ENCODE assay signal across 8 cellular contexts in the genomic region with DNA sequence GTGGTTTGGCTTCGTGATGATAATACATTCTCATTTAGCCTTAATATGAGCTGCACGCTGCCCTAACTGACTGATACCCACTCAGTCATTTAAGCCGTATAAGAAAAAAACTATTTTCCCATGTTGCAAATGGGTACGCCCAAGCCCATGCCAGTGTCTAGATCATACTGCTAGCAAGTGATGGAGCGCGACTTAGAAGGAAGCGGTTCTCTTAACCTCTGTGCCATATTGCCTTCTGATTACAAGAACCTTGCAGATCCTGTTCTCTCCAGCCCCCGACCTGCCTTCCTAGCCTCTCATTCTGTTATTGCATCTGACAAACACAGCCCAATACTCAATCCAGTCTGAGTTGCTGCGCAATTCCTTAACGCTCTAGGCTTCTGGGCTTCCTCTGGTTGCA. TPM values are rescaled to one million over a fixed set of nuclear protein-coding genes. Genes with fewer than 3 reads are reported as not detected.
DNase-seq lines count a peak whose midpoint lies in the region; ATAC-seq and TF ChIP-seq lines count a peak whose summit lies in the region.

No MANE protein-coding gene starts in this region.

- H3K4me2 ChIP-seq in KMS-11: peak overlapping the region; percentile 80

- H3K27me3 ChIP-seq in KMS-11 (ENCODE audit: insufficient read depth, low read depth) (no peaks in the 10 kb centered on the region), right lobe of liver (no peaks in the 10 kb centered on the region), tibial nerve (no peaks in the 10 kb centered on the region)

- peak overlapping the region; percentile 95 for H3K4me3 Mint-ChIP-seq in MCF 10A (ENCODE audit: unreplicated experiment)

- H3K4me3 ChIP-seq in KMS-11 (IDR thresholded peaks at IDR 0.05; ENCODE audit: insufficient read depth, low read depth, low read length): no peak overlapping the region
- H3K4me3 ChIP-seq in right lobe of liver: peak overlapping the region; percentile 89 to 99 (median 92)
- H3K4me3 ChIP-seq in tibial nerve: peak overlapping the region; percentile 77 to 93 (median 84)

- ATAC-seq in GM18907 (IDR thresholded peaks at IDR 0.05; ENCODE audit: unreplicated experiment) (peak; percentile 8), right lobe of liver (peak; percentile 5 to 14 (median 8))

- WGBS in right lobe of liver (ENCODE audit: insufficient coverage, low coverage, low lambda C conversion rate, missing lambda C conversion rate): 3% methylated on average over 10 of the region's 10 CpGs
- WGBS in tibial nerve, 2 donors: 5 to 6% methylated on average over 10 of the region's 10 CpGs

- H3K27me3 Mint-ChIP-seq in MCF 10A (ENCODE audit: insufficient read depth, unreplicated experiment): no peaks in the 10 kb centered on the region

- peaks cover 8% of the 10 kb centered on the region for H3K36me3 Mint-ChIP-seq in MCF 10A (ENCODE audit: insufficient read depth, unreplicated experiment)

- H3K4me1 Mint-ChIP-seq in MCF 10A (ENCODE audit: insufficient read depth, unreplicated experiment): peaks cover 25% of the 10 kb centered on the region

- TF ChIP-seq CTCF in KMS-11 (conservative IDR thresholded peaks at IDR 0.05; ENCODE audit: low read depth, low read length): no peak
- no peak for TF ChIP-seq CTCF in MCF 10A (IDR thresholded peaks at IDR 0.05; ENCODE audit: unreplicated experiment)
- no peak for TF ChIP-seq CTCF in right lobe of liver (IDR thresholded peaks at IDR 0.05)
- TF ChIP-seq CTCF in tibial nerve (IDR thresholded peaks at IDR 0.05): no peak

- H4K20me1 ChIP-seq in KMS-11 (ENCODE audit: insufficient read depth): no peaks in the 10 kb centered on the region

- H3K27ac Mint-ChIP-seq in MCF 10A (ENCODE audit: low read depth, unreplicated experiment): peak overlapping the region; percentile 98

- TF ChIP-seq EP300 in tibial nerve (IDR thresholded peaks at IDR 0.05): no peak

- peaks cover 51% of the 10 kb centered on the region for H3K79me2 ChIP-seq in KMS-11 (ENCODE audit: insufficient read depth, low read depth)

- no peaks in the 10 kb centered on the region for H3K9me3 ChIP-seq in right lobe of liver
- H3K9me3 ChIP-seq in tibial nerve: no peaks in the 10 kb centered on the region

- no peak for TF ChIP-seq POLR2A in right lobe of liver (IDR thresholded peaks at IDR 0.05)
- TF ChIP-seq POLR2A in tibial nerve (IDR thresholded peaks at IDR 0.05): no peak

- POLR2A ChIA-PET in MCF 10A (lab: Yijun Ruan, JAX): interaction anchor here (0.6 to 1.2 kb wide), 4 partner anchors 12 to 507 kb away, joined by 3 to 5 read pairs (median 4); no protein-coding TSS in a partner anchor

- H3K4me1 ChIP-seq in KMS-11 (ENCODE audit: low read depth, poor library complexity, severe bottlenecking) (peaks cover 17% of the 10 kb centered on the region), right lobe of liver (peaks cover 0 to 19% (median 10%) of the 10 kb centered on the region in 4 donors), tibial nerve (peaks cover 0 to 55% (median 20%) of the 10 kb centered on the region in 4 donors)

- no TSS peak for BruUV-seq in MCF 10A (replicated peaks; lab: Mats Ljungman, UMichigan)

- no peaks in the 10 kb centered on the region for H3K36me3 ChIP-seq in KMS-11 (ENCODE audit: insufficient read depth)
- peaks cover 0 to 4% (median 0%) of the 10 kb centered on the region in 4 donors for H3K36me3 ChIP-seq in right lobe of liver
- peaks cover 0 to 15% (median 4%) of the 10 kb centered on the region in 3 donors for H3K36me3 ChIP-seq in tibial nerve

- DNase-seq in MCF 10A (ENCODE audit: unreplicated experiment) (no peak), right lobe of liver (no peak), tibial nerve (ENCODE audit: low spot score in 2 of 2) (no peak), C1 segment of cervical spinal cord (lab: John Stamatoyannopoulos, UW) (no peak), KBM-7 (no peak), NCI-H524 treated with DMSO at 0.1 percent for 48 hours (lab: John Stamatoyannopoulos, UW) (no peak)

- H3K9ac ChIP-seq in KMS-11: peak overlapping the region; percentile 81; the same call in 1 of the 2 replicates

- in situ Hi-C loops in KBM-7 (cut with MboI; ENCODE audit: low pct_unique_long_range_greater_than_20kb, low sequenced_read_pairs): no loop called here

- peak overlapping the region; percentile 53 for H3K27ac ChIP-seq in KMS-11
- peak overlapping the region; percentile 59 to 84 (median 70) for H3K27ac ChIP-seq in right lobe of liver
- peak overlapping the region; percentile 72 to 88 (median 87) for H3K27ac ChIP-seq in tibial nerve

- no peaks in the 10 kb centered on the region for H3K9me3 Mint-ChIP-seq in MCF 10A (ENCODE audit: unreplicated experiment)

- intact Hi-C loops in MCF 10A (cut with micrococcal nuclease): no loop called here
- intact Hi-C loops in right lobe of liver (cut with DNase I): no loop called here

- CTCF ChIA-PET in MCF 10A (lab: Yijun Ruan, JAX): no interaction called here

- peak overlapping the region; percentile 71; the same call in 1 of the 2 replicates for H2AFZ ChIP-seq in KMS-11 (ENCODE audit: low read depth)

RNA-seq across cellular contexts. Expression of gene GPALPP1, which starts 0.6 kb away (rescaled TPM):
- total RNA-seq in MCF 10A (2022) (21.0 and 22.5 TPM in 2 replicates), right lobe of liver (1 to 10 TPM; 6.8 to 10.0 (median 8.4) TPM), tibial nerve (10 to 100 TPM; 22.7 to 50.1 (median 30.4) TPM)

RNA-seq across cellular contexts. Expression of gene NUFIP1, which starts 0.7 kb away (rescaled TPM):
- 9.1 and 9.7 TPM in 2 replicates for total RNA-seq in MCF 10A (2022)
- total RNA-seq in right lobe of liver: 1 to 10 TPM; 1.1 to 2.3 (median 2.0) TPM
- total RNA-seq in tibial nerve: 1 to 10 TPM; 2.7 to 4.4 (median 3.7) TPM
